8 cellular contexts compared by ENCODE assay signal in genomic region chr7:32490127-32490796, GRCh38. TPM values are rescaled to one million over a fixed set of nuclear protein-coding genes. Genes with fewer than 3 reads are reported as not detected.
DNase-seq lines count a peak whose midpoint lies in the region; ATAC-seq, FAIRE-seq and TF ChIP-seq lines count a peak whose summit lies in the region.

LSM5 (minus strand) TSS chr7:32490380; CDS start chr7:32490365, 15 bp downstream.

- peak; percentile 84 for TF ChIP-seq POLR2A in endothelial cell of umbilical vein (IDR thresholded peaks at IDR 0.05; ENCODE audit: low read depth, low read length)

- BruUV-seq in Caco-2 (replicated peaks; lab: Mats Ljungman, UMichigan) (TSS peak; percentile 35), endothelial cell of umbilical vein (replicated peaks; lab: Mats Ljungman, UMichigan) (no TSS peak)

- no peaks in the 10 kb centered on the region for H3K9me3 ChIP-seq in Caco-2
- H3K9me3 ChIP-seq in HUES64 (ENCODE audit: insufficient read depth, low read depth, low read length): no peaks in the 10 kb centered on the region
- H3K9me3 ChIP-seq in OCI-LY1 (ENCODE audit: low read length): no peaks in the 10 kb centered on the region
- H3K9me3 ChIP-seq in endothelial cell of umbilical vein (replicated peaks; ENCODE audit: control insufficient read depth, insufficient read depth, low read length): no peaks in the 10 kb centered on the region

- H3K9me2 ChIP-seq in OCI-LY1 (ENCODE audit: low read depth, low read length): no peaks in the 10 kb centered on the region

- no peaks in the 10 kb centered on the region for H3K27me3 ChIP-seq in Caco-2 (replicated peaks; ENCODE audit: control insufficient read depth, insufficient read depth, low read length)
- no peaks in the 10 kb centered on the region for H3K27me3 ChIP-seq in HUES64 (ENCODE audit: insufficient read depth, low read length)
- H3K27me3 ChIP-seq in OCI-LY1 (ENCODE audit: insufficient read depth, low read length): no peaks in the 10 kb centered on the region
- no peaks in the 10 kb centered on the region for H3K27me3 ChIP-seq in endothelial cell of umbilical vein (ENCODE audit: control insufficient read depth in 2 of 2, insufficient read depth in 2 of 2, low read length in 2 of 2)

- POLR2A ChIA-PET in Caco-2 (lab: Charles Lee): interaction anchor here (0.5 kb wide), 1 partner anchor 46 kb away, joined by 3 read pairs; no protein-coding TSS in a partner anchor
- POLR2A ChIA-PET in endothelial cell of umbilical vein (lab: Charles Lee): no interaction called here

- peak within 1 kb of the TSS; percentile 89 for H3K4me3 Mint-ChIP-seq in Caco-2 (ENCODE audit: unreplicated experiment)

- H3K9me1 ChIP-seq in endothelial cell of umbilical vein (replicated peaks; ENCODE audit: control insufficient read depth, extremely low read depth, insufficient read depth, low read length): no peaks in the 10 kb centered on the region

- H3K27ac Mint-ChIP-seq in Caco-2 (ENCODE audit: unreplicated experiment): peak within 1 kb of the TSS; percentile 95

- H3K9me3 Mint-ChIP-seq in Caco-2 (ENCODE audit: unreplicated experiment): no peaks in the 10 kb centered on the region

- peak within 1 kb of the TSS; percentile 94 for H3K4me2 ChIP-seq in OCI-LY1 (ENCODE audit: low read length)
- H3K4me2 ChIP-seq in endothelial cell of umbilical vein (ENCODE audit: insufficient read depth, low read length): peak within 1 kb of the TSS; percentile 86

- H2AFZ ChIP-seq in OCI-LY1 (ENCODE audit: low read length) (peak within 1 kb of the TSS; percentile 88), endothelial cell of umbilical vein (ENCODE audit: low read depth, low read length) (peak within 1 kb of the TSS; percentile 58)

- no peaks in the 10 kb centered on the region for H3K4me1 ChIP-seq in Caco-2
- H3K4me1 ChIP-seq in HUES64 (ENCODE audit: insufficient read depth, low read length): peaks cover 9% of the 10 kb centered on the region; the same call in 1 of the 2 replicates
- peaks cover 25% of the 10 kb centered on the region for H3K4me1 ChIP-seq in OCI-LY1 (ENCODE audit: insufficient read depth, low read length, severe bottlenecking)
- H3K4me1 ChIP-seq in endothelial cell of umbilical vein (ENCODE audit: control insufficient read depth, extremely low read depth, insufficient read depth, low read length): peaks cover 11% of the 10 kb centered on the region

- peak; percentile 84 for ATAC-seq in GM21447 (IDR thresholded peaks at IDR 0.05; ENCODE audit: unreplicated experiment)

- WGBS in HUES64: 2% methylated on average over 37 of the region's 38 CpGs

- H3K27ac ChIP-seq in HUES64 (ENCODE audit: low read depth, low read length): peak within 1 kb of the TSS; percentile 89
- H3K27ac ChIP-seq in OCI-LY1 (ENCODE audit: low read depth, low read length, poor library complexity, severe bottlenecking): peak within 1 kb of the TSS; percentile 75
- peak within 1 kb of the TSS; percentile 34 for H3K27ac ChIP-seq in endothelial cell of umbilical vein (ENCODE audit: insufficient read depth, low read depth, low read length)

- peaks cover 22% of the 10 kb centered on the region for H3K36me3 Mint-ChIP-seq in Caco-2 (ENCODE audit: insufficient read depth, unreplicated experiment)

- H3K4me1 Mint-ChIP-seq in Caco-2 (ENCODE audit: low read depth, unreplicated experiment): peaks cover 6% of the 10 kb centered on the region

- H3K27me3 Mint-ChIP-seq in Caco-2 (ENCODE audit: insufficient read depth, unreplicated experiment): no peaks in the 10 kb centered on the region

- H4K20me1 ChIP-seq in OCI-LY1 (ENCODE audit: insufficient read depth, low read length) (no peaks in the 10 kb centered on the region), endothelial cell of umbilical vein (replicated peaks; ENCODE audit: control insufficient read depth, extremely low read depth, insufficient read depth, low read length) (no peaks in the 10 kb centered on the region)

- CTCF ChIA-PET in Caco-2 (lab: Charles Lee): interaction anchor here (1.3 kb wide), 1 partner anchor 11 kb away, joined by 5 read pairs; no protein-coding TSS in a partner anchor
- CTCF ChIA-PET in endothelial cell of umbilical vein (lab: Charles Lee): interaction anchor here (0.8 to 1.5 kb wide), 8 partner anchors 11 to 618 kb away, joined by 3 to 9 read pairs (median 4); no protein-coding TSS in a partner anchor

- peaks cover 15% of the 10 kb centered on the region for H3K79me2 ChIP-seq in OCI-LY1 (ENCODE audit: insufficient read depth, low read length)
- H3K79me2 ChIP-seq in endothelial cell of umbilical vein (ENCODE audit: control insufficient read depth, insufficient read depth, low read length): peaks cover 13% of the 10 kb centered on the region

- peak; percentile 76 for FAIRE-seq in endothelial cell of umbilical vein (lab: Jason Lieb, UNC)

- intact Hi-C loops in Caco-2 (cut with micrococcal nuclease; ENCODE audit: unreplicated experiment): loop anchor here (1.0 to 2.0 kb wide), 2 partner anchors 97 to 146 kb away; no protein-coding TSS in a partner anchor
- intact Hi-C loops in endothelial cell of umbilical vein (cut with micrococcal nuclease): loop anchor here (1.0 to 10.0 kb wide), 7 partner anchors 97 to 1235 kb away; partner anchors contain the start of genes KBTBD2 and NT5C3A

- dilution Hi-C loops in endothelial cell of umbilical vein (cut with MboI; ENCODE audit: extremely low pct_ligation_motif_present, low sequenced_read_pairs): no loop called here

- H3K36me3 ChIP-seq in Caco-2 (ENCODE audit: control insufficient read depth, insufficient read depth, low read length): no peaks in the 10 kb centered on the region
- peaks cover 29% of the 10 kb centered on the region for H3K36me3 ChIP-seq in HUES64 (ENCODE audit: insufficient read depth, low read length)
- H3K36me3 ChIP-seq in OCI-LY1 (ENCODE audit: insufficient read depth, low read length): peaks cover 31% of the 10 kb centered on the region
- H3K36me3 ChIP-seq in endothelial cell of umbilical vein (ENCODE audit: control insufficient read depth in 2 of 2, extremely low read depth in 1 of 2, insufficient read depth in 2 of 2, low read length in 2 of 2): peaks cover 0 to 5% of the 10 kb centered on the region in 2 experiments

- DNase-seq in Caco-2 (peak; percentile 90 to 92), endothelial cell of umbilical vein (ENCODE audit: low read depth, low spot score) (peak; percentile 94), middle frontal gyrus (ENCODE audit: extremely low spot score, low spot score) (peak; percentile 88)
- DNase-seq in activated CD8-positive, alpha-beta memory T cell treated with anti-CD3 and anti-CD28 coated beads, Interleukin-2, amount 50 U/mL, for 4 hours: peak; percentile 86
- DNase-seq in stimulated activated CD8-positive, alpha-beta memory T cell treated with anti-CD3 and anti-CD28 coated beads, Interleukin-2, amount 100 ng/mL, for 48 hours (ENCODE audit: low read depth in 2 of 2): peak; percentile 73 to 84

- H3K9ac ChIP-seq in HUES64 (ENCODE audit: low read depth, low read length): peak within 1 kb of the TSS; percentile 92
- peak within 1 kb of the TSS; percentile 90 for H3K9ac ChIP-seq in OCI-LY1 (ENCODE audit: low read length)
- peak within 1 kb of the TSS; percentile 57 for H3K9ac ChIP-seq in endothelial cell of umbilical vein (replicated peaks; ENCODE audit: extremely low read depth, insufficient read depth, low read length)

- H3K4me3 ChIP-seq in Caco-2 (ENCODE audit: low read depth, low read length) (peak within 1 kb of the TSS; percentile 93), HUES64 (ENCODE audit: low read length) (peak within 1 kb of the TSS; percentile 93), OCI-LY1 (ENCODE audit: low read depth, low read length, poor library complexity, severe bottlenecking) (peak within 1 kb of the TSS; percentile 85), endothelial cell of umbilical vein (replicated peaks in 1 of 3; ENCODE audit: insufficient read depth in 1 of 3, low read depth in 1 of 3, low read length in 3 of 3) (peak within 1 kb of the TSS; percentile 38 to 86 (median 73))

- TF ChIP-seq CTCF in Caco-2 (IDR thresholded peaks at IDR 0.05; ENCODE audit: insufficient read depth in 1 of 2, low read depth in 1 of 2, low read length in 1 of 2, severe bottlenecking in 1 of 2, unreplicated experiment in 1 of 2) (no peak), OCI-LY1 (IDR thresholded peaks at IDR 0.05; ENCODE audit: low read length) (no peak), endothelial cell of umbilical vein (IDR thresholded peaks at IDR 0.05; ENCODE audit: extremely low read depth in 1 of 2, insufficient read depth in 1 of 2, low read depth in 1 of 2, low read length in 2 of 2) (no peak)

- H3F3A ChIP-seq in OCI-LY1 (ENCODE audit: insufficient read depth, low read length): peaks cover 8% of the 10 kb centered on the region; the same call in 1 of the 2 replicates

TF ChIP-seq in endothelial cell of umbilical vein, 7 proteins besides CTCF, POLR2A, EP300 and RAD21:
- no peak for TF ChIP-seq EZH2 (IDR thresholded peaks at IDR 0.05; ENCODE audit: borderline replicate concordance, low read depth, low read length, severe bottlenecking)
- TF ChIP-seq POLR2AphosphoS5 (IDR thresholded peaks at IDR 0.05; ENCODE audit: insufficient read depth, low read depth, low read length): peak; percentile 89
- TF ChIP-seq GATA2 (IDR thresholded peaks at IDR 0.05; ENCODE audit: insufficient read depth, insufficient read length, low read depth, low read length): no peak
- peak; percentile 60 for TF ChIP-seq MAX (IDR thresholded peaks at IDR 0.05; ENCODE audit: insufficient read depth, insufficient read length)
- no peak for TF ChIP-seq MYC (IDR thresholded peaks at IDR 0.05; ENCODE audit: low read depth, low read length)
- TF ChIP-seq FOS (IDR thresholded peaks at IDR 0.05; ENCODE audit: borderline replicate concordance, insufficient read depth, low read length): peak; percentile 23
- TF ChIP-seq JUN (IDR thresholded peaks at IDR 0.05; ENCODE audit: borderline replicate concordance, insufficient read depth, insufficient read length, low read depth): no peak

RNA-seq across cellular contexts. Expression of gene LSM5, which starts in this region (rescaled TPM):
- total RNA-seq in Caco-2 (2022) (100.0 and 101 TPM in 2 replicates), endothelial cell of umbilical vein (63.3 and 68.1 TPM in 2 replicates)
- 116 TPM for polyA plus RNA-seq in HUES64 (2013, experiment 1 of 2)
- polyA plus RNA-seq in HUES64 (2013, experiment 2 of 2): 127 TPM
- 15.1 and 36.3 TPM in 2 replicates for polyA plus RNA-seq in endothelial cell of umbilical vein
- 30.2 and 54.4 TPM in 2 replicates for polyA plus RNA-seq in endothelial cell of umbilical vein (2011; cell fraction: cytosol; rRNA removed)
- polyA plus RNA-seq in endothelial cell of umbilical vein (2011; cell fraction: nucleus; rRNA removed): 14.4 and 42.9 TPM in 2 replicates
- 42.1 and 85.1 TPM in 2 replicates for polyA plus RNA-seq in endothelial cell of umbilical vein (2012)
- 9.8 and 15.1 TPM in 2 replicates for polyA minus RNA-seq in endothelial cell of umbilical vein
- 9.5 TPM for polyA minus RNA-seq in endothelial cell of umbilical vein (2011; cell fraction: cytosol; rRNA and poly(A)+ RNA removed)
- 9.1 and 15.1 TPM in 2 replicates for polyA minus RNA-seq in endothelial cell of umbilical vein (2011; cell fraction: nucleus; rRNA and poly(A)+ RNA removed)

Comparison
In these comparisons a context has a peak if more than half of its experiments do, and no peak if none do; other contexts are left out.
1. Peak in every context shown above with its lines: DNase-seq, ATAC-seq, H3K4me3 ChIP-seq and H3K27ac ChIP-seq.
2. H3K27ac ChIP-seq: peak in every context shown above with its lines; median percentile 89 in HUES64; 75 in OCI-LY1; 34 in endothelial cell of umbilical vein.